8 cellular contexts compared by ENCODE assay signal in the genomic region with DNA sequence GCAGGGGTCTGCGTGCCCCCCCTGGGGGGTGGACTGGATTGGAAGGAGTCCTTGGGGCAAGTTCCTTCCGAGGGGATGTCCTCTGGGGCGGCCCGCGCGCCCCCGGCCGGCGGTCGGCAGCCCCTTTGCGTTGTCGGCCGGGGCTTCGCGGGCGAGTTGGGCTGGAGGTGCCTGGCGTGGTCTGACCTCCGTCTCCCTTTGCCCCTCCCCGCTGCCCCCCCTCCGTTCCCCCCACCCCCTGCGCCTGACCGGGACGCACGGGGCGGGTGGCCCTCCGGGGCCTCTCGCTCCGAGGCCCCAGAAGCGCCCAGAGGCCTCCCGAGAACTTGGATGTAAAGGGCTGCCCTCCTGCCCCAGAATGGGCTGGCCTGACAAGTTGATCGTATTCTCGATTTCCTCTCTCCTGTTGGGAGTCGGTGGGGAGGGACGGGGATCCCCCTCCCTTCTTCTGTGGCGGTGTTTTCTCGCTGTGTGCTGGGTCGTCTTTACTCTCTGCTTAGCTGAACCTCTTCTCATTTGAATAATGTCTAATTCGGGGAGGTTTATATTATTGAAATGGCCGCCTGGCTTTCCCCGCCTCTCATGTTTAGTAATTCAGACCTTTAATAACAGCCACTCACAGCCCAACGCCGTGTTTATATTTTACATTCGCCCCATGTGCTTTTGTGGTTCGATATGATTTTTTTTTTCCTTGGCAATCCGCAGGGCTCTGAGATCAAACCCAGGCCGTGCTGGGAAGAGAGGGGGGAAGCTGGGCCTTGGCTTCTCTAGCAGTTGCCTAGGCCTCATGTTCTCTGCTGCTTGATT. TPM values are rescaled to one million over a fixed set of nuclear protein-coding genes. Genes with fewer than 3 reads are reported as not detected.
DNase-seq lines count a peak whose midpoint lies in the region; ATAC-seq and TF ChIP-seq lines count a peak whose summit lies in the region.

No MANE protein-coding gene starts in this region.

- ATAC-seq in GM21619 (IDR thresholded peaks at IDR 0.05; ENCODE audit: unreplicated experiment) (peak; percentile 52), RWPE2 (ENCODE audit: low read depth) (peak; percentile 56)

- peaks cover 3% of the 10 kb centered on the region for H3K9me3 Mint-ChIP-seq in neural progenitor cell

- H3F3A ChIP-seq in neural progenitor cell (ENCODE audit: low read depth): peaks cover 35% of the 10 kb centered on the region

- peak overlapping the region; percentile 60 for H3K4me3 ChIP-seq in RWPE2 (ENCODE audit: severe bottlenecking)
- H3K4me3 ChIP-seq in fibroblast of villous mesenchyme (ENCODE audit: low read depth, low read length): peak overlapping the region; percentile 79
- peak overlapping the region; percentile 82 for H3K4me3 ChIP-seq in neural progenitor cell
- H3K4me3 ChIP-seq in stomach smooth muscle (ENCODE audit: low read length in 2 of 2): peak overlapping the region; percentile 63 to 80

- H3K27ac ChIP-seq in RWPE2 (ENCODE audit: poor library complexity, severe bottlenecking) (peak overlapping the region; percentile 86), neural progenitor cell (peak overlapping the region; percentile 93), stomach smooth muscle (ENCODE audit: low read length) (peak overlapping the region; percentile 89)

- DNase-seq in DMS79 treated with DMSO at 0.1 percent for 48 hours (lab: John Stamatoyannopoulos, UW) (peak; percentile 84), KBM-7 (peak; percentile 92), RWPE2 (ENCODE audit: low spot score) (peak; percentile 54), fibroblast of villous mesenchyme (ENCODE audit: low read depth) (peak; percentile 84), neural progenitor cell (ENCODE audit: low spot score) (peak; percentile 81)
- DNase-seq in activated effector memory CD4-positive, alpha-beta T cell treated with Interleukin-2 at 50 U/mL for 16 hours: peak; percentile 55

- in situ Hi-C loops in KBM-7 (cut with MboI; ENCODE audit: low pct_unique_long_range_greater_than_20kb, low sequenced_read_pairs): no loop called here

- H3K9me3 ChIP-seq in RWPE2 (ENCODE audit: severe bottlenecking): no peaks in the 10 kb centered on the region
- H3K9me3 ChIP-seq in neural progenitor cell (ENCODE audit: low read depth): no peaks in the 10 kb centered on the region
- H3K9me3 ChIP-seq in stomach smooth muscle (ENCODE audit: control insufficient read depth in 2 of 2, low read length in 2 of 2): no peaks in the 10 kb centered on the region

- H4K20me1 ChIP-seq in neural progenitor cell (ENCODE audit: low read depth): peaks cover 49% of the 10 kb centered on the region

- H3K4me2 ChIP-seq in neural progenitor cell: peak overlapping the region; percentile 84

- H3K27ac Mint-ChIP-seq in neural progenitor cell: peak overlapping the region; percentile 100

- peak overlapping the region; percentile 97 for H3K4me3 Mint-ChIP-seq in neural progenitor cell

- H3K4me1 ChIP-seq in RWPE2 (ENCODE audit: insufficient read depth, poor library complexity, severe bottlenecking) (peaks cover 23% of the 10 kb centered on the region), neural progenitor cell (peaks cover 53% of the 10 kb centered on the region), stomach smooth muscle (ENCODE audit: control insufficient read depth, insufficient read depth, low read length) (peaks cover 9% of the 10 kb centered on the region)

- H3K27me3 ChIP-seq in RWPE2 (ENCODE audit: insufficient read depth, poor library complexity, severe bottlenecking) (no peaks in the 10 kb centered on the region), neural progenitor cell (no peaks in the 10 kb centered on the region), stomach smooth muscle (ENCODE audit: control insufficient read depth in 1 of 2, insufficient read depth in 2 of 2, low read length in 2 of 2) (no peaks in the 10 kb centered on the region)

- TF ChIP-seq CTCF in RWPE2 (IDR thresholded peaks at IDR 0.05; ENCODE audit: poor library complexity, severe bottlenecking) (no peak), fibroblast of villous mesenchyme (IDR thresholded peaks at IDR 0.05; ENCODE audit: insufficient read depth, low read depth, low read length) (no peak), neural progenitor cell (IDR thresholded peaks at IDR 0.05) (no peak)

- peaks cover 35% of the 10 kb centered on the region for H3K4me1 Mint-ChIP-seq in neural progenitor cell

- H3K36me3 ChIP-seq in RWPE2 (ENCODE audit: low read depth) (no peaks in the 10 kb centered on the region), neural progenitor cell (no peaks in the 10 kb centered on the region), stomach smooth muscle (ENCODE audit: control insufficient read depth in 2 of 2, insufficient read depth in 2 of 2, low read length in 2 of 2) (no peaks in the 10 kb centered on the region)

- peak overlapping the region; percentile 79 for H3K9ac ChIP-seq in neural progenitor cell
- H3K9ac ChIP-seq in stomach smooth muscle (ENCODE audit: low read length in 2 of 2): peak overlapping the region; percentile 81 to 85

- H3K27me3 Mint-ChIP-seq in neural progenitor cell (ENCODE audit: insufficient read depth, low read depth): peaks cover 6% of the 10 kb centered on the region

- H3K36me3 Mint-ChIP-seq in neural progenitor cell: no peaks in the 10 kb centered on the region

- H2AFZ ChIP-seq in neural progenitor cell (replicated peaks): no peak overlapping the region

- H3K79me2 ChIP-seq in neural progenitor cell (ENCODE audit: low read depth): peaks cover 63% of the 10 kb centered on the region

RNA-seq across cellular contexts. Expression of gene POU2F1, which starts 1.3 kb away (rescaled TPM):
- total RNA-seq in fibroblast of villous mesenchyme (5.8 and 6.9 TPM in 2 replicates), neural progenitor cell (ENCODE audit: low replicate concordance) (48.1 and 68.0 TPM in 2 replicates)

Comparison
In these comparisons a context has a peak if more than half of its experiments do, and no peak if none do; other contexts are left out.
1. Peak in every context shown above with its lines: DNase-seq, ATAC-seq, H3K4me3 ChIP-seq and H3K27ac ChIP-seq.